1 cellular context compared by ENCODE assay signal in the genomic region with DNA sequence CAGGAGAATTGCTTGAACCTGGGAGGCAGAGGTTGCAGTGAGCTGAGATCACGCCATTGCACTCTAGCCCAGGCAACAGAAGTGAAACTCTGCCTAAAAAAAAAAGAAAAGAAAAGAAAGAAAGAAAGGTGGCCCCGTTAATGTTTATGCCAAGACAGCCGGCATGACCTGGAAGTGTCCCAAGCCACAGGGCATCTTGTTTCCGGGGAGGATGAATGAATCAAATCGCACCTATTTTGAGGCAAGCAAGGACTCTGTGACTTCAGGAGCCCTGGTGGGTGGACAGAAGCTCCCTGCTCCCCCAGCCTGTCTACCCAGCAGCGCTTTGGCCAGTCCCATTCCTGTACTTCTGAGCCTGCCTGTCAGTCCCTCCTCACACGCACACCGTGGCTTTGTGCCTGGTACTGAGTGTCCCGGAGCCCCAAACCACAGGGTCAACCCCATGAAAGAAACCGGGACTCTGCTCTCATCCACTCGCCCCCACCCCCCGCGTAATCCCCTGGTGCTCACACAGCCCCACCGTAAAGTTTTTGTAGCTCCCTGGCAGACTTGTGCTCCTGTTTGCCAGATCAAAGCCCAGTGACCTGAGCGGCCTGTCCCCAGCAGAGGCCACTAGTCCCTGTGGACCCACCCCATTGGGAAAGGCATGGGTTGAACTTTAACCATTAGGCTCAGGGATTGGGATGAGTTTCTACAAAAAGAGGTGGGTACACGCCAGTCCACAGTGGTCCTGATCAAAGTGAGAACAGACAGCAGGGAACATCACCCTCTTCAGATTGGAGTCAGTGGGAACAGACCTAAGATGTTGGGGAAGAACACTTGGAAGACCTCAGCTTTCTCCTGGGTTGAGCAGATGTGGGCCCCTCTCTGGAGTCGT.
TF ChIP-seq lines count a peak whose summit lies in the region.

No MANE protein-coding gene starts in this region.

TF ChIP-seq in HepG2, 621 proteins besides CTCF, POLR2A, EP300 and RAD21 (continued from another document and continues in another):
- TF ChIP-seq, protein P1, sequence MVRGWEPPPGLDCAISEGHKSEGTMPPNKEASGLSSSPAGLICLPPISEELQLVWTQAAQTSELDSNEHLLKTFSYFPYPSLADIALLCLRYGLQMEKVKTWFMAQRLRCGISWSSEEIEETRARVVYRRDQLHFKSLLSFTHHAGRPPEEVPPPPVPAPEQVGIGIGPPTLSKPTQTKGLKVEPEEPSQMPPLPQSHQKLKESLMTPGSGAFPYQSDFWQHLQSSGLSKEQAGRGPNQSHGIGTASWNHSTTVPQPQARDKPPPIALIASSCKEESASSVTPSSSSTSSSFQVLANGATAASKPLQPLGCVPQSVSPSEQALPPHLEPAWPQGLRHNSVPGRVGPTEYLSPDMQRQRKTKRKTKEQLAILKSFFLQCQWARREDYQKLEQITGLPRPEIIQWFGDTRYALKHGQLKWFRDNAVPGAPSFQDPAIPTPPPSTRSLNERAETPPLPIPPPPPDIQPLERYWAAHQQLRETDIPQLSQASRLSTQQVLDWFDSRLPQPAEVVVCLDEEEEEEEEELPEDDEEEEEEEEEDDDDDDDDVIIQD (CRISPR knock-in tag; IDR thresholded peaks at IDR 0.05; ENCODE audit: low read depth) = peak; percentile 76
- 0 out of 2 replicates have a peak, but pooled peaks have one; percentile 74 for TF ChIP-seq ZNF136 (CRISPR knock-in tag; IDR thresholded peaks at IDR 0.05; ENCODE audit: low read depth)
- TF ChIP-seq ZBTB21 (CRISPR knock-in tag; IDR thresholded peaks at IDR 0.05) = 0 out of 2 replicates have a peak, but pooled peaks have one; percentile 25
- peak; percentile 72; the same call in 1 of the 2 replicates for TF ChIP-seq HNRNPL (IDR thresholded peaks at IDR 0.05; ENCODE audit: low read depth, low read length)
- peak; percentile 72; the same call in 1 of the 2 replicates for TF ChIP-seq ZNF274 (CRISPR knock-in tag; IDR thresholded peaks at IDR 0.05)
- TF ChIP-seq, protein P2, sequence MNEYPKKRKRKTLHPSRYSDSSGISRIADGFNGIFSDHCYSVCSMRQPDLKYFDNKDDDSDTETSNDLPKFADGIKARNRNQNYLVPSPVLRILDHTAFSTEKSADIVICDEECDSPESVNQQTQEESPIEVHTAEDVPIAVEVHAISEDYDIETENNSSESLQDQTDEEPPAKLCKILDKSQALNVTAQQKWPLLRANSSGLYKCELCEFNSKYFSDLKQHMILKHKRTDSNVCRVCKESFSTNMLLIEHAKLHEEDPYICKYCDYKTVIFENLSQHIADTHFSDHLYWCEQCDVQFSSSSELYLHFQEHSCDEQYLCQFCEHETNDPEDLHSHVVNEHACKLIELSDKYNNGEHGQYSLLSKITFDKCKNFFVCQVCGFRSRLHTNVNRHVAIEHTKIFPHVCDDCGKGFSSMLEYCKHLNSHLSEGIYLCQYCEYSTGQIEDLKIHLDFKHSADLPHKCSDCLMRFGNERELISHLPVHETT (CRISPR knock-in tag; conservative IDR thresholded peaks at IDR 0.05) = 0 out of 2 replicates have a peak, but pooled peaks have one; percentile 37
- TF ChIP-seq ZNF747 (CRISPR knock-in tag; IDR thresholded peaks at IDR 0.05; ENCODE audit: borderline replicate concordance) = peak; percentile 80; the same call in 1 of the 2 replicates
- peak; percentile 38; the same call in 1 of the 2 replicates for TF ChIP-seq ZNF143 (CRISPR knock-in tag; IDR thresholded peaks at IDR 0.05)
- TF ChIP-seq HDAC2 (CRISPR knock-in tag; IDR thresholded peaks at IDR 0.05) = peak; percentile 89; the same call in 1 of the 2 replicates
- no peak for TF ChIP-seq ZNF432 (CRISPR knock-in tag; IDR thresholded peaks at IDR 0.05; ENCODE audit: borderline replicate concordance)
- TF ChIP-seq NFKBIZ (CRISPR knock-in tag; IDR thresholded peaks at IDR 0.05) = no peak
- TF ChIP-seq SKIL (CRISPR knock-in tag; IDR thresholded peaks at IDR 0.05; ENCODE audit: borderline replicate concordance) = peak; percentile 69; the same call in 1 of the 2 replicates
- TF ChIP-seq, protein P3, sequence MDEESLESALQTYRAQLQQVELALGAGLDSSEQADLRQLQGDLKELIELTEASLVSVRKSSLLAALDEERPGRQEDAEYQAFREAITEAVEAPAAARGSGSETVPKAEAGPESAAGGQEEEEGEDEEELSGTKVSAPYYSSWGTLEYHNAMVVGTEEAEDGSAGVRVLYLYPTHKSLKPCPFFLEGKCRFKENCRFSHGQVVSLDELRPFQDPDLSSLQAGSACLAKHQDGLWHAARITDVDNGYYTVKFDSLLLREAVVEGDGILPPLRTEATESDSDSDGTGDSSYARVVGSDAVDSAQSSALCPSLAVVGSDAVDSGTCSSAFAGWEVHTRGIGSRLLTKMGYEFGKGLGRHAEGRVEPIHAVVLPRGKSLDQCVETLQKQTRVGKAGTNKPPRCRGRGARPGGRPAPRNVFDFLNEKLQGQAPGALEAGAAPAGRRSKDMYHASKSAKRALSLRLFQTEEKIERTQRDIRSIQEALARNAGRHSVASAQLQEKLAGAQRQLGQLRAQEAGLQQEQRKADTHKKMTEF (CRISPR knock-in tag; IDR thresholded peaks at IDR 0.05) = peak; percentile 36; the same call in 1 of the 2 replicates
- TF ChIP-seq PHF8 (CRISPR knock-in tag; IDR thresholded peaks at IDR 0.05) = peak; percentile 66; the same call in 1 of the 2 replicates
- peak; percentile 85 for TF ChIP-seq GFI1 (CRISPR knock-in tag; IDR thresholded peaks at IDR 0.05; ENCODE audit: borderline replicate concordance)
- TF ChIP-seq, protein P4, sequence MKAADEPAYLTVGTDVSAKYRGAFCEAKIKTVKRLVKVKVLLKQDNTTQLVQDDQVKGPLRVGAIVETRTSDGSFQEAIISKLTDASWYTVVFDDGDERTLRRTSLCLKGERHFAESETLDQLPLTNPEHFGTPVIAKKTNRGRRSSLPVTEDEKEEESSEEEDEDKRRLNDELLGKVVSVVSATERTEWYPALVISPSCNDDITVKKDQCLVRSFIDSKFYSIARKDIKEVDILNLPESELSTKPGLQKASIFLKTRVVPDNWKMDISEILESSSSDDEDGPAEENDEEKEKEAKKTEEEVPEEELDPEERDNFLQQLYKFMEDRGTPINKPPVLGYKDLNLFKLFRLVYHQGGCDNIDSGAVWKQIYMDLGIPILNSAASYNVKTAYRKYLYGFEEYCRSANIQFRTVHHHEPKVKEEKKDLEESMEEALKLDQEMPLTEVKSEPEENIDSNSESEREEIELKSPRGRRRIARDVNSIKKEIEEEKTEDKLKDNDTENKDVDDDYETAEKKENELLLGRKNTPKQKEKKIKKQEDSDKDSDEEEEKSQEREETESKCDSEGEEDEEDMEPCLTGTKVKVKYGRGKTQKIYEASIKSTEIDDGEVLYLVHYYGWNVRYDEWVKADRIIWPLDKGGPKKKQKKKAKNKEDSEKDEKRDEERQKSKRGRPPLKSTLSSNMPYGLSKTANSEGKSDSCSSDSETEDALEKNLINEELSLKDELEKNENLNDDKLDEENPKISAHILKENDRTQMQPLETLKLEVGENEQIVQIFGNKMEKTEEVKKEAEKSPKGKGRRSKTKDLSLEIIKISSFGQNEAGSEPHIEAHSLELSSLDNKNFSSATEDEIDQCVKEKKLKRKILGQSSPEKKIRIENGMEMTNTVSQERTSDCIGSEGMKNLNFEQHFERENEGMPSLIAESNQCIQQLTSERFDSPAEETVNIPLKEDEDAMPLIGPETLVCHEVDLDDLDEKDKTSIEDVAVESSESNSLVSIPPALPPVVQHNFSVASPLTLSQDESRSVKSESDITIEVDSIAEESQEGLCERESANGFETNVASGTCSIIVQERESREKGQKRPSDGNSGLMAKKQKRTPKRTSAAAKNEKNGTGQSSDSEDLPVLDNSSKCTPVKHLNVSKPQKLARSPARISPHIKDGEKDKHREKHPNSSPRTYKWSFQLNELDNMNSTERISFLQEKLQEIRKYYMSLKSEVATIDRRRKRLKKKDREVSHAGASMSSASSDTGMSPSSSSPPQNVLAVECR (CRISPR knock-in tag; IDR thresholded peaks at IDR 0.05; ENCODE audit: borderline replicate concordance) = peak; percentile 59; the same call in 1 of the 2 replicates
- peak; percentile 81; the same call in 1 of the 2 replicates for TF ChIP-seq ZSCAN9 (CRISPR knock-in tag; IDR thresholded peaks at IDR 0.05; ENCODE audit: borderline replicate concordance)
- TF ChIP-seq BORCS8-MEF2B (CRISPR knock-in tag; IDR thresholded peaks at IDR 0.05) = peak; percentile 36
- 0 out of 2 replicates have a peak, but pooled peaks have one; percentile 51 for TF ChIP-seq ZNF180 (CRISPR knock-in tag; IDR thresholded peaks at IDR 0.05; ENCODE audit: borderline replicate concordance, low read depth)
- no peak for TF ChIP-seq TCF12 (IDR thresholded peaks at IDR 0.05)
- no peak for TF ChIP-seq TCF12 (CRISPR knock-in tag; IDR thresholded peaks at IDR 0.05)
- no peak for TF ChIP-seq NFRKB (IDR thresholded peaks at IDR 0.05)
- peak; percentile 55; the same call in 1 of the 2 replicates for TF ChIP-seq FOXA3 (CRISPR knock-in tag; IDR thresholded peaks at IDR 0.05)
- TF ChIP-seq ZNF704 (CRISPR knock-in tag; IDR thresholded peaks at IDR 0.05; ENCODE audit: borderline replicate concordance) = no peak
- TF ChIP-seq THYN1 (CRISPR knock-in tag; IDR thresholded peaks at IDR 0.05; ENCODE audit: borderline replicate concordance, low read depth) = no peak; the same call in 1 of the 2 replicates
- TF ChIP-seq HNRNPLL (IDR thresholded peaks at IDR 0.05; ENCODE audit: low read depth, low read length, poor library complexity, severe bottlenecking) = no peak
- no peak for TF ChIP-seq ZNF616 (CRISPR knock-in tag; IDR thresholded peaks at IDR 0.05; ENCODE audit: low read depth)
- 0 out of 2 replicates have a peak, but pooled peaks have one; percentile 64 for TF ChIP-seq PCBP1 (IDR thresholded peaks at IDR 0.05; ENCODE audit: borderline replicate concordance, low read depth, low read length)
- peak; percentile 66 for TF ChIP-seq ZNF589 (CRISPR knock-in tag; conservative IDR thresholded peaks at IDR 0.05)
- TF ChIP-seq, protein P5, sequence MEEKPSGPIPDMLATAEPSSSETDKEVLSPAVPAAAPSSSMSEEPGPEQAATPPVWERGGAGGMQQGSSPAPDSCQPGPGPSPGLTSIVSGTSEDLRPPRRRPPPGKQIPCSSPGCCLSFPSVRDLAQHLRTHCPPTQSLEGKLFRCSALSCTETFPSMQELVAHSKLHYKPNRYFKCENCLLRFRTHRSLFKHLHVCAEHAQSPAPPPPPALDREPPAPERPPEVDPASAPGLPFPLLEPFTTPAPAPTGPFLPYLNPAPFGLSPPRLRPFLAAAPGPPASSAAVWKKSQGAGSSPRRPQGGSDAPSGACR (CRISPR knock-in tag; IDR thresholded peaks at IDR 0.05) = peak; percentile 61; the same call in 1 of the 2 replicates
- peak; percentile 11; the same call in 1 of the 2 replicates for TF ChIP-seq ZSCAN22 (CRISPR knock-in tag; IDR thresholded peaks at IDR 0.05)
- peak; percentile 46 for TF ChIP-seq ZNF687 (CRISPR knock-in tag; IDR thresholded peaks at IDR 0.05)
- TF ChIP-seq, protein P6, sequence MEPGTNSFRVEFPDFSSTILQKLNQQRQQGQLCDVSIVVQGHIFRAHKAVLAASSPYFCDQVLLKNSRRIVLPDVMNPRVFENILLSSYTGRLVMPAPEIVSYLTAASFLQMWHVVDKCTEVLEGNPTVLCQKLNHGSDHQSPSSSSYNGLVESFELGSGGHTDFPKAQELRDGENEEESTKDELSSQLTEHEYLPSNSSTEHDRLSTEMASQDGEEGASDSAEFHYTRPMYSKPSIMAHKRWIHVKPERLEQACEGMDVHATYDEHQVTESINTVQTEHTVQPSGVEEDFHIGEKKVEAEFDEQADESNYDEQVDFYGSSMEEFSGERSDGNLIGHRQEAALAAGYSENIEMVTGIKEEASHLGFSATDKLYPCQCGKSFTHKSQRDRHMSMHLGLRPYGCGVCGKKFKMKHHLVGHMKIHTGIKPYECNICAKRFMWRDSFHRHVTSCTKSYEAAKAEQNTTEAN (CRISPR knock-in tag; conservative IDR thresholded peaks at IDR 0.05) = peak; percentile 40; the same call in 1 of the 2 replicates
- TF ChIP-seq NPAS2 (CRISPR knock-in tag; IDR thresholded peaks at IDR 0.05; ENCODE audit: borderline replicate concordance) = no peak
